In genomic region chr5:39518516-39518915, GRCh38 we compare ENCODE assay signal across 13 cellular contexts.
DNase-seq lines count a peak whose midpoint lies in the region; TF ChIP-seq lines count a peak whose summit lies in the region.
"Had no signal": no experiment of that assay in that cellular context is flagged by ENCODE, and none has a peak within 500 bp of the region (broad histone marks: within the 10 kb centered on the region; RNA-seq: fewer than 3 reads in every experiment).

No MANE protein-coding gene starts in this region.

- peak overlapping the region; percentile 29 for H2AFZ ChIP-seq in parathyroid adenoma

- TF ChIP-seq POLR2A in esophagus muscularis mucosa (IDR thresholded peaks at IDR 0.05; ENCODE audit: low read depth), result no peak

- no peaks in the 10 kb centered on the region for H3K79me2 ChIP-seq in parathyroid adenoma

- TF ChIP-seq CTCF in esophagus muscularis mucosa (IDR thresholded peaks at IDR 0.05) (no peak), parathyroid adenoma (IDR thresholded peaks at IDR 0.05) (no peak)

- H3K9ac ChIP-seq in parathyroid adenoma, result no peak overlapping the region

- H3K27me3 ChIP-seq in esophagus muscularis mucosa, result no peaks in the 10 kb centered on the region
- no peaks in the 10 kb centered on the region for H3K27me3 ChIP-seq in parathyroid adenoma (ENCODE audit: control insufficient read depth, insufficient read depth, low read length)
- no peaks in the 10 kb centered on the region for H3K27me3 ChIP-seq in effector memory CD4-positive, alpha-beta T cell (replicated peaks; ENCODE audit: control insufficient read depth, insufficient read depth, low read length, poor library complexity, severe bottlenecking)
- H3K27me3 ChIP-seq: uterus had no signal

- H3K4me1 ChIP-seq in esophagus muscularis mucosa, result peaks cover 6 to 39% (median 35%) of the 10 kb centered on the region in 4 donors
- no peaks in the 10 kb centered on the region for H3K4me1 ChIP-seq in parathyroid adenoma
- H3K4me1 ChIP-seq in effector memory CD4-positive, alpha-beta T cell (ENCODE audit: control insufficient read depth, insufficient read depth, low read length, poor library complexity, severe bottlenecking), result no peaks in the 10 kb centered on the region
- H3K4me1 ChIP-seq: uterus had no signal

- no peak overlapping the region for H3K4me2 ChIP-seq in parathyroid adenoma (ENCODE audit: low read length)

- 19% methylated on average over 3 of the region's 3 CpGs for WGBS in esophagus muscularis mucosa

- TF ChIP-seq EP300 in esophagus muscularis mucosa (IDR thresholded peaks at IDR 0.05), result no peak

- H3K36me3 ChIP-seq in esophagus muscularis mucosa, result no peaks in the 10 kb centered on the region
- no peaks in the 10 kb centered on the region for H3K36me3 ChIP-seq in parathyroid adenoma (ENCODE audit: control insufficient read depth, insufficient read depth, low read length)
- H3K36me3 ChIP-seq in effector memory CD4-positive, alpha-beta T cell (ENCODE audit: control insufficient read depth, insufficient read depth, low read length), result no peaks in the 10 kb centered on the region
- H3K36me3 ChIP-seq: uterus had no signal

- no peak overlapping the region for H3K4me3 ChIP-seq in esophagus muscularis mucosa
- H3K4me3 ChIP-seq in parathyroid adenoma (ENCODE audit: low read depth, low read length), result no peak overlapping the region
- H3K4me3 ChIP-seq in effector memory CD4-positive, alpha-beta T cell (ENCODE audit: insufficient read depth, low read depth, low read length, poor library complexity, severe bottlenecking), result no peak overlapping the region
- H3K4me3 ChIP-seq: uterus had no signal

- H3K27ac ChIP-seq in esophagus muscularis mucosa (replicated peaks in 1 of 4) (peak overlapping the region in 3 of 4 donors; percentile 35 to 70 (median 56)), parathyroid adenoma (no peak overlapping the region)
- H3K27ac ChIP-seq in effector memory CD4-positive, alpha-beta T cell (ENCODE audit: insufficient read depth, low read length, poor library complexity, severe bottlenecking), result no peak overlapping the region
- H3K27ac ChIP-seq: uterus had no signal

- no peaks in the 10 kb centered on the region for H3K9me3 ChIP-seq in esophagus muscularis mucosa
- no peaks in the 10 kb centered on the region for H3K9me3 ChIP-seq in parathyroid adenoma (ENCODE audit: control insufficient read depth, low read length)
- no peaks in the 10 kb centered on the region for H3K9me3 ChIP-seq in effector memory CD4-positive, alpha-beta T cell (ENCODE audit: control insufficient read depth, low read length)
- H3K9me3 ChIP-seq: uterus had no signal

- DNase-seq in COLO829 (ENCODE audit: low spot score) (peak; percentile 51), NCI-H446 treated with DMSO at 0.1 percent for 48 hours (lab: John Stamatoyannopoulos, UW) (peak; percentile 98), esophagus muscularis mucosa (ENCODE audit: extremely low spot score) (no peak), NCI-H345 (lab: John Stamatoyannopoulos, UW) (no peak), DMS114 treated with DMSO at 0.1 percent for 48 hours (lab: John Stamatoyannopoulos, UW; ENCODE audit: unreplicated experiment) (no peak), NCI-H2171 (lab: John Stamatoyannopoulos, UW) (no peak)
- DNase-seq in effector memory CD4-positive, alpha-beta T cell, result no peak
- DNase-seq: activated CD4-positive, alpha-beta T cell treated with anti-CD3 and anti-CD28 coated beads, Interleukin-2, amount 10 ng/mL, durations not matched to agents 24 days and 14 days; activated gamma-delta T cell treated with Interleukin-2 at 50 U/mL for 16 hours; NCI-H526; stimulated activated CD4-positive, alpha-beta T cell treated with anti-CD3 and anti-CD28 coated beads, Interleukin-12 subunit alpha, Interleukin-12 subunit beta, amount 100 ng/mL, for 4 hours; uterus had no signal

- intact Hi-C loops in esophagus muscularis mucosa (cut with DNase I), result loop anchor here (5.0 kb wide), 1 partner anchor 96 kb away; the partner anchor contains the start of gene DAB2

Comparison
In these comparisons a context has a peak if more than half of its experiments do, and no peak if none do; other contexts are left out.
1. DNase-seq: peak in COLO829 (single experiment) and NCI-H446 treated with DMSO at 0.1 percent for 48 hours (single experiment); none in esophagus muscularis mucosa (single experiment), NCI-H345 (single experiment), DMS114 treated with DMSO at 0.1 percent for 48 hours (single experiment), NCI-H2171 (single experiment) and effector memory CD4-positive, alpha-beta T cell (0 of 3).
2. H3K27ac ChIP-seq: peak in esophagus muscularis mucosa (3 of 4); none in parathyroid adenoma (single experiment) and effector memory CD4-positive, alpha-beta T cell (single experiment).